Comparison of ENCODE assay signal across 9 cellular contexts in genomic region chr2:24493713-24494112, GRCh38. TPM values are rescaled to one million over a fixed set of nuclear protein-coding genes. Genes with fewer than 3 reads are reported as not detected.
DNase-seq lines count a peak whose midpoint lies in the region; ATAC-seq and TF ChIP-seq lines count a peak whose summit lies in the region.
"Had no signal": no experiment of that assay in that cellular context is flagged by ENCODE, and none has a peak within 500 bp of the region (broad histone marks: within the 10 kb centered on the region; RNA-seq: fewer than 3 reads in every experiment).

No MANE protein-coding gene starts in this region.

- H3K4me2 ChIP-seq in neural cell (ENCODE audit: low read length) = peak overlapping the region; percentile 97

- no peak for DNase-seq in CD4-positive, alpha-beta T cell
- DNase-seq in NOMO-1 (lab: John Stamatoyannopoulos, UW; ENCODE audit: unreplicated experiment in 2 of 2) = peak; percentile 51 to 71
- no peak for DNase-seq in ureter (ENCODE audit: low spot score)
- no peak for DNase-seq in NCI-H1105 treated with DMSO at 0.1 percent for 48 hours (lab: John Stamatoyannopoulos, UW)
- DNase-seq in DMS 273 treated with DMSO at 0.1 percent for 48 hours (lab: John Stamatoyannopoulos, UW) = no peak
- DNase-seq in cerebellar cortex (ENCODE audit: low spot score) = no peak
- DNase-seq: activated CD4-positive, alpha-beta T cell treated with anti-CD3 and anti-CD28 coated beads for 4 hours had no signal

- TF ChIP-seq CTCF in CD4-positive, alpha-beta T cell (IDR thresholded peaks at IDR 0.05) = no peak
- TF ChIP-seq CTCF in neural cell (IDR thresholded peaks at IDR 0.05; ENCODE audit: poor library complexity, severe bottlenecking) = no peak

- no peak overlapping the region for H2AFZ ChIP-seq in neural cell (ENCODE audit: low read depth, low read length)

- peaks cover 66% of the 10 kb centered on the region for H3K79me2 ChIP-seq in neural cell (replicated peaks; ENCODE audit: insufficient read depth, low read length)

- no peaks in the 10 kb centered on the region for H3K27me3 ChIP-seq in CD4-positive, alpha-beta T cell (ENCODE audit: control insufficient read depth, insufficient read depth, low read length)
- H3K27me3 ChIP-seq in neural cell (ENCODE audit: insufficient read depth, low read depth, low read length) = no peaks in the 10 kb centered on the region

- peak overlapping the region; percentile 80 for H3K4me3 Mint-ChIP-seq in CD4-positive, alpha-beta T cell
- H3K4me3 Mint-ChIP-seq in dendritic cell treated with granulocyte-macrophage colony-stimulating factor and Interleukin-4, amounts not matched to agents 40 ng/mL and 50 ng/mL, for 4 days = peak overlapping the region; percentile 88

- CTCF ChIA-PET in CD4-positive, alpha-beta T cell (lab: Charles Lee) = interaction anchor here (0.7 kb wide), 1 partner anchor 86 kb away, joined by 3 read pairs; no protein-coding TSS in a partner anchor

- peak overlapping the region; percentile 83 for H3K9ac ChIP-seq in neural cell (ENCODE audit: low read length)

- H3K4me3 ChIP-seq in neural cell (ENCODE audit: low read length) = peak overlapping the region; percentile 87

- no peaks in the 10 kb centered on the region for H3F3A ChIP-seq in neural cell (ENCODE audit: insufficient read depth, low read length, poor library complexity, severe bottlenecking)

- POLR2A ChIA-PET in CD4-positive, alpha-beta T cell (lab: Charles Lee) = interaction anchor here (0.7 kb wide), 1 partner anchor 13 kb away, joined by 4 read pairs; no protein-coding TSS in a partner anchor

- TF ChIP-seq RAD21 in neural cell (conservative IDR thresholded peaks at IDR 0.05) = no peak

- H3K27ac Mint-ChIP-seq in CD4-positive, alpha-beta T cell = peak overlapping the region; percentile 67
- H3K27ac Mint-ChIP-seq in dendritic cell treated with granulocyte-macrophage colony-stimulating factor and Interleukin-4, amounts not matched to agents 40 ng/mL and 50 ng/mL, for 4 days = peak overlapping the region; percentile 99

- no peaks in the 10 kb centered on the region for H3K36me3 ChIP-seq in neural cell (ENCODE audit: insufficient read depth, low read length)

- no peak overlapping the region for H3K27ac ChIP-seq in CD4-positive, alpha-beta T cell (ENCODE audit: low read depth, low read length)
- H3K27ac ChIP-seq in neural cell (ENCODE audit: low read length) = no peak overlapping the region

- intact Hi-C loops in CD4-positive, alpha-beta T cell (cut with DNase I, micrococcal nuclease) = loop anchor here (2.0 to 10.0 kb wide), 7 partner anchors 299 to 1381 kb away; partner anchors contain the start of genes CENPO (in 2 of the 2), PTRHD1 (in 2 of the 2), ADCY3 (in 1 of the 2) and ASXL2 (in 1 of the 2)
- intact Hi-C loops in dendritic cell treated with granulocyte-macrophage colony-stimulating factor and Interleukin-4, amounts not matched to agents 40 ng/mL and 50 ng/mL, for 4 days (cut with micrococcal nuclease) = loop anchor here (5.0 kb wide), 1 partner anchor 41 kb away; no protein-coding TSS in a partner anchor

- peaks cover 12% of the 10 kb centered on the region for H3K36me3 Mint-ChIP-seq in CD4-positive, alpha-beta T cell (ENCODE audit: low read depth)
- peaks cover 7% of the 10 kb centered on the region for H3K36me3 Mint-ChIP-seq in dendritic cell treated with granulocyte-macrophage colony-stimulating factor and Interleukin-4, amounts not matched to agents 40 ng/mL and 50 ng/mL, for 4 days (ENCODE audit: low read depth)

- peaks cover 5% of the 10 kb centered on the region for H4K20me1 ChIP-seq in neural cell (ENCODE audit: insufficient read depth)

- TF ChIP-seq EP300 in neural cell (conservative IDR thresholded peaks at IDR 0.05; ENCODE audit: poor library complexity, severe bottlenecking) = no peak

- H3K9me2 ChIP-seq in neural cell (ENCODE audit: insufficient read depth, low read length) = no peaks in the 10 kb centered on the region

- no peaks in the 10 kb centered on the region for H3K9me3 Mint-ChIP-seq in CD4-positive, alpha-beta T cell
- no peaks in the 10 kb centered on the region for H3K9me3 Mint-ChIP-seq in dendritic cell treated with granulocyte-macrophage colony-stimulating factor and Interleukin-4, amounts not matched to agents 40 ng/mL and 50 ng/mL, for 4 days

- no peak for ATAC-seq in CD4-positive, alpha-beta T cell (ENCODE audit: poor library complexity)

- H3K9me3 ChIP-seq in CD4-positive, alpha-beta T cell (ENCODE audit: control insufficient read depth, low read length) = no peaks in the 10 kb centered on the region
- no peaks in the 10 kb centered on the region for H3K9me3 ChIP-seq in neural cell (ENCODE audit: low read length)

- peaks cover 83% of the 10 kb centered on the region for H3K4me1 Mint-ChIP-seq in CD4-positive, alpha-beta T cell (ENCODE audit: low read depth)
- peaks cover 56% of the 10 kb centered on the region for H3K4me1 Mint-ChIP-seq in dendritic cell treated with granulocyte-macrophage colony-stimulating factor and Interleukin-4, amounts not matched to agents 40 ng/mL and 50 ng/mL, for 4 days (ENCODE audit: low read depth)

- no peaks in the 10 kb centered on the region for H3K27me3 Mint-ChIP-seq in CD4-positive, alpha-beta T cell
- no peaks in the 10 kb centered on the region for H3K27me3 Mint-ChIP-seq in dendritic cell treated with granulocyte-macrophage colony-stimulating factor and Interleukin-4, amounts not matched to agents 40 ng/mL and 50 ng/mL, for 4 days

TF ChIP-seq in neural cell, 6 proteins besides CTCF, POLR2A, EP300 and RAD21:
- TF ChIP-seq REST (IDR thresholded peaks at IDR 0.05; ENCODE audit: borderline replicate concordance) (no peak), SMC3 (conservative IDR thresholded peaks at IDR 0.05; ENCODE audit: poor library complexity) (no peak), EZH2 (IDR thresholded peaks at IDR 0.05; ENCODE audit: borderline replicate concordance, insufficient read depth, low read length, poor library complexity, severe bottlenecking) (no peak), TAF1 (IDR thresholded peaks at IDR 0.05; ENCODE audit: low read depth) (no peak), MXI1 (conservative IDR thresholded peaks at IDR 0.05; ENCODE audit: poor library complexity, severe bottlenecking) (no peak), POLR2AphosphoS5 (IDR thresholded peaks at IDR 0.05) (no peak)

RNA-seq across cellular contexts. Expression of gene NCOA1, which starts 2.7 kb away (rescaled TPM):
- 10 to 100 TPM; 35.5 to 40.6 TPM for total RNA-seq in CD4-positive, alpha-beta T cell
- polyA plus RNA-seq in neural cell = 21.4 and 23.0 TPM in 2 replicates
- 121 and 128 TPM in 2 replicates for polyA minus RNA-seq in neural cell
- 69.9 TPM for total RNA-seq in ureter

Comparison
In these comparisons a context has a peak if more than half of its experiments do, and no peak if none do; other contexts are left out.
1. DNase-seq: peak in NOMO-1 (2 of 2); none in CD4-positive, alpha-beta T cell (0 of 10), ureter (single experiment), NCI-H1105 treated with DMSO at 0.1 percent for 48 hours (single experiment), DMS 273 treated with DMSO at 0.1 percent for 48 hours (single experiment) and cerebellar cortex (single experiment).